Comparison of ENCODE assay signal across 10 cellular contexts in genomic region chr3:108472011-108472591, GRCh38. TPM values are rescaled to one million over a fixed set of nuclear protein-coding genes. Genes with fewer than 3 reads are reported as not detected.
DNase-seq lines count a peak whose midpoint lies in the region; ATAC-seq and TF ChIP-seq lines count a peak whose summit lies in the region.
"Had no signal": no experiment of that assay in that cellular context is flagged by ENCODE, and none has a peak within 500 bp of the region (broad histone marks: within the 10 kb centered on the region; RNA-seq: fewer than 3 reads in every experiment).

No MANE protein-coding gene starts in this region.

- no peaks in the 10 kb centered on the region for H3K27me3 ChIP-seq in MM.1S (replicated peaks; ENCODE audit: insufficient read depth, low read length)

- H3K4me2 ChIP-seq in MM.1S (ENCODE audit: low read depth, low read length) = no peak overlapping the region

- H2AFZ ChIP-seq in MM.1S (ENCODE audit: low read length) = no peak overlapping the region

- no peak overlapping the region for H3K9ac ChIP-seq in MM.1S (ENCODE audit: low read length)

- no peak overlapping the region for H3K4me3 ChIP-seq in MM.1S (ENCODE audit: low read length)

- no peak overlapping the region for H3K4me3 Mint-ChIP-seq in activated T-helper 17 cell treated with anti-CD3 and anti-CD28 coated beads, Interleukin-2, amount 50 U/mL, for 72 hours
- H3K4me3 Mint-ChIP-seq in natural killer cell = no peak overlapping the region
- H3K4me3 Mint-ChIP-seq: activated CD4-positive, alpha-beta T cell treated with anti-CD3 and anti-CD28 coated beads, Interleukin-2, amount 10 ng/mL, durations not matched to agents 7 days and 5 days had no signal

- H3K9me3 Mint-ChIP-seq in activated T-helper 17 cell treated with anti-CD3 and anti-CD28 coated beads, Interleukin-2, amount 50 U/mL, for 72 hours = no peaks in the 10 kb centered on the region
- no peaks in the 10 kb centered on the region for H3K9me3 Mint-ChIP-seq in natural killer cell
- H3K9me3 Mint-ChIP-seq: activated CD4-positive, alpha-beta T cell treated with anti-CD3 and anti-CD28 coated beads, Interleukin-2, amount 10 ng/mL, durations not matched to agents 7 days and 5 days had no signal

- TF ChIP-seq CTCF in MM.1S (IDR thresholded peaks at IDR 0.05; ENCODE audit: low read length) (no peak), natural killer cell (IDR thresholded peaks at IDR 0.05) (no peak)

- H3K4me1 ChIP-seq in MM.1S (ENCODE audit: low read length) = no peaks in the 10 kb centered on the region

- peaks cover 6% of the 10 kb centered on the region for H3K4me1 Mint-ChIP-seq in activated T-helper 17 cell treated with anti-CD3 and anti-CD28 coated beads, Interleukin-2, amount 50 U/mL, for 72 hours
- no peaks in the 10 kb centered on the region for H3K4me1 Mint-ChIP-seq in natural killer cell
- H3K4me1 Mint-ChIP-seq: activated CD4-positive, alpha-beta T cell treated with anti-CD3 and anti-CD28 coated beads, Interleukin-2, amount 10 ng/mL, durations not matched to agents 7 days and 5 days had no signal

- no peaks in the 10 kb centered on the region for H3K9me2 ChIP-seq in MM.1S (replicated peaks; ENCODE audit: insufficient read depth, low read length)

- no peaks in the 10 kb centered on the region for H4K20me1 ChIP-seq in MM.1S (ENCODE audit: insufficient read depth, low read length)

- no peaks in the 10 kb centered on the region for H3K36me3 Mint-ChIP-seq in activated T-helper 17 cell treated with anti-CD3 and anti-CD28 coated beads, Interleukin-2, amount 50 U/mL, for 72 hours (ENCODE audit: low read depth)
- H3K36me3 Mint-ChIP-seq in natural killer cell = no peaks in the 10 kb centered on the region

- H3F3A ChIP-seq in MM.1S (ENCODE audit: insufficient read depth, low read length) = no peaks in the 10 kb centered on the region

- peaks cover 3% of the 10 kb centered on the region for H3K27me3 Mint-ChIP-seq in activated T-helper 17 cell treated with anti-CD3 and anti-CD28 coated beads, Interleukin-2, amount 50 U/mL, for 72 hours
- peaks cover 7 to 20% of the 10 kb centered on the region in 2 donors for H3K27me3 Mint-ChIP-seq in natural killer cell (ENCODE audit: low read depth in 2 of 2)

- H3K36me3 ChIP-seq in MM.1S (replicated peaks; ENCODE audit: insufficient read depth, low read length) = no peaks in the 10 kb centered on the region

- H3K27ac Mint-ChIP-seq in activated T-helper 17 cell treated with anti-CD3 and anti-CD28 coated beads, Interleukin-2, amount 50 U/mL, for 72 hours = no peak overlapping the region
- no peak overlapping the region for H3K27ac Mint-ChIP-seq in natural killer cell
- H3K27ac Mint-ChIP-seq: activated CD4-positive, alpha-beta T cell treated with anti-CD3 and anti-CD28 coated beads, Interleukin-2, amount 10 ng/mL, durations not matched to agents 7 days and 5 days had no signal

- no peak overlapping the region for H3K27ac ChIP-seq in MM.1S (ENCODE audit: low read length)

- no peaks in the 10 kb centered on the region for H3K9me3 ChIP-seq in MM.1S (replicated peaks; ENCODE audit: insufficient read depth, low read length)

- DNase-seq in Ammon's horn (ENCODE audit: low spot score) = peak; percentile 58
- DNase-seq in HS-27A (ENCODE audit: low read depth) = peak; percentile 81
- DNase-seq in left colon = no peak
- DNase-seq in MM.1S = no peak
- no peak for DNase-seq in C1 segment of cervical spinal cord (lab: John Stamatoyannopoulos, UW)
- DNase-seq in natural killer cell = no peak
- no peak for DNase-seq in sciatic nerve (ENCODE audit: low spot score)
- DNase-seq: activated CD4-positive, alpha-beta T cell treated with anti-CD3 and anti-CD28 coated beads, Interleukin-2, amount 10 ng/mL, durations not matched to agents 7 days and 5 days; NCI-H2081 treated with DMSO at 0.1 percent for 48 hours had no signal

- peak; percentile 90 for ATAC-seq in activated T-helper 17 cell treated with anti-CD3 and anti-CD28 coated beads, Interleukin-2, amount 50 U/mL, for 72 hours (replicated peaks)
- ATAC-seq in left colon (peak; percentile 83), natural killer cell (no peak), sciatic nerve (no peak)

- intact Hi-C loops in left colon (cut with DNase I, micrococcal nuclease) (no loop called here), natural killer cell (cut with micrococcal nuclease) (loop anchor here (10.0 kb wide), 2 partner anchors 797 to 897 kb away; no protein-coding TSS in a partner anchor), sciatic nerve (cut with DNase I) (loop anchor here (10.0 kb wide), 1 partner anchor 357 kb away; no protein-coding TSS in a partner anchor)

- H3K79me2 ChIP-seq in MM.1S (ENCODE audit: low read length) = no peaks in the 10 kb centered on the region

RNA-seq across cellular contexts. Expression of gene MYH15, which starts 38.3 kb away (rescaled TPM):
- under 1 TPM; 0.26 to 0.42 TPM for total RNA-seq in activated T-helper 17 cell treated with anti-CD3 and anti-CD28 coated beads, Interleukin-2, amount 50 U/mL, for 72 hours
- under 1 TPM; 0.31 to 0.34 TPM for total RNA-seq in left colon
- under 1 TPM in 1 of 3 donors, not detected in 2; 0.05 TPM for total RNA-seq in natural killer cell
- total RNA-seq in sciatic nerve = 0.58 TPM

Comparison
In these comparisons a context has a peak if more than half of its experiments do, and no peak if none do; other contexts are left out.
1. DNase-seq: peak in Ammon's horn (single experiment) and HS-27A (single experiment); none in left colon (0 of 2), MM.1S (single experiment), C1 segment of cervical spinal cord (0 of 14), natural killer cell (single experiment) and sciatic nerve (single experiment).
2. ATAC-seq: peak in activated T-helper 17 cell treated with anti-CD3 and anti-CD28 coated beads, Interleukin-2, amount 50 U/mL, for 72 hours (single experiment) and left colon (single experiment); none in natural killer cell (0 of 3) and sciatic nerve (single experiment).
3. intact Hi-C loops: an anchor here in natural killer cell (10.0 kb wide) and sciatic nerve (10.0 kb wide); none called in left colon.